In genomic region chr17:55760643-55761355, GRCh38 we compare ENCODE assay signal across 12 cellular contexts. TPM values are rescaled to one million over a fixed set of nuclear protein-coding genes. Genes with fewer than 3 reads are reported as not detected.
"Had no signal": no experiment of that assay in that cellular context is flagged by ENCODE, and none has a peak within 500 bp of the region (broad histone marks: within the 10 kb centered on the region; RNA-seq: fewer than 3 reads in every experiment).

No MANE protein-coding gene starts in this region.

- DNase-seq: activated CD4-positive, alpha-beta T cell treated with anti-CD3 and anti-CD28 coated beads for 36 hours; activated CD8-positive, alpha-beta T cell treated with anti-CD3 and anti-CD28 coated beads, Interleukin-2, amount 10 ng/mL, durations not matched to agents 7 days and 5 days; activated naive CD4-positive, alpha-beta T cell treated with anti-CD3 and anti-CD28 coated beads, Interleukin-2, amount 10 ng/mL, durations not matched to agents 7 days and 5 days; gastrocnemius medialis; heart right ventricle; mammary epithelial cell; ovary; stimulated activated CD4-positive, alpha-beta T cell treated with anti-CD3 and anti-CD28 coated beads, Interleukin-4, amount 100 ng/mL, for 1 hour had no signal

- H3K27me3 ChIP-seq: gastrocnemius medialis, heart right ventricle, ovary had no signal

- H3K9me3 ChIP-seq: gastrocnemius medialis, heart right ventricle, ovary, thoracic aorta had no signal

- H3K36me3 ChIP-seq: gastrocnemius medialis, heart right ventricle, ovary, thoracic aorta had no signal

- H3K4me3 ChIP-seq: gastrocnemius medialis, heart right ventricle, ovary, thoracic aorta had no signal

- H3K27ac ChIP-seq: gastrocnemius medialis, heart right ventricle, ovary, thoracic aorta, VCaP had no signal

RNA-seq across cellular contexts. Expression of gene TMEM100, which starts 38.1 kb away (rescaled TPM):
- total RNA-seq: activated CD4-positive, alpha-beta T cell treated with anti-CD3 and anti-CD28 coated beads for 36 hours; activated CD8-positive, alpha-beta T cell treated with anti-CD3 and anti-CD28 coated beads, Interleukin-2, amount 10 ng/mL, durations not matched to agents 7 days and 5 days; activated T-helper 17 cell treated with anti-CD3 and anti-CD28 coated beads, Interleukin-2, amount 50 U/mL, for 72 hours; T-helper 2 cell treated with Interferon-gamma antibody and Interleukin-4, amounts not matched to agents 100 ng/mL and 5 ng/mL, for 36 hours had no signal
